Comparison of ENCODE assay signal across 37 cellular contexts in genomic region chr4:171668403-171668802, GRCh38.
DNase-seq lines count a peak whose midpoint lies in the region; ATAC-seq, FAIRE-seq and TF ChIP-seq lines count a peak whose summit lies in the region.
"Had no signal": no experiment of that assay in that cellular context is flagged by ENCODE, and none has a peak within 500 bp of the region (broad histone marks: within the 10 kb centered on the region; RNA-seq: fewer than 3 reads in every experiment).

No MANE protein-coding gene starts in this region.

- H3K27me3 ChIP-seq in HepG2 (ENCODE audit: control insufficient read depth in 1 of 2, insufficient read depth in 2 of 2, low read length in 2 of 2) (no peaks in the 10 kb centered on the region), right lobe of liver (no peaks in the 10 kb centered on the region), ascending aorta (no peaks in the 10 kb centered on the region), GM12878 (replicated peaks in 1 of 2; ENCODE audit: control insufficient read depth in 2 of 2, insufficient read depth in 2 of 2, low read length in 1 of 2) (no peaks in the 10 kb centered on the region), K562 (ENCODE audit: control insufficient read depth in 2 of 2, insufficient read depth in 2 of 2, low read length in 2 of 2) (no peaks in the 10 kb centered on the region)
- H3K27me3 ChIP-seq: BE2C; BLaER1; BLaER1 treated with 17β-estradiol and CSF1 and Interleukin-3, amounts not matched to agents 10 nM and 100 nM had no signal

- TF ChIP-seq EP300 in HepG2 (IDR thresholded peaks at IDR 0.05; ENCODE audit: low read depth in 2 of 2, low read length in 2 of 2) (no peak), HepG2 (CRISPR knock-in tag; IDR thresholded peaks at IDR 0.05; ENCODE audit: borderline replicate concordance) (no peak), GM12878 (IDR thresholded peaks at IDR 0.05; ENCODE audit: borderline replicate concordance in 1 of 2, control insufficient read depth in 1 of 2, low read depth in 2 of 2, low read length in 2 of 2) (no peak), K562 (IDR thresholded peaks at IDR 0.05; ENCODE audit: low read length) (no peak)

- TF ChIP-seq RAD21 in HepG2 (CRISPR knock-in tag; IDR thresholded peaks at IDR 0.05) (no peak), GM12878 (IDR thresholded peaks at IDR 0.05; ENCODE audit: insufficient read depth, low read depth, low read length) (no peak), K562 (CRISPR knock-in tag; conservative IDR thresholded peaks at IDR 0.05 in 1 of 2, IDR thresholded peaks at IDR 0.05 in 1 of 2) (no peak)

- no peaks in the 10 kb centered on the region for H3K36me3 Mint-ChIP-seq in stimulated activated effector memory CD8-positive, alpha-beta T cell treated with anti-CD3 and anti-CD28 coated beads, Interleukin-12 subunit alpha, Interleukin-12 subunit beta, amount 100 ng/mL, for 72 hours
- H3K36me3 Mint-ChIP-seq: CD14-positive monocyte; CD4-positive, alpha-beta memory T cell; CD4-positive, CD25-positive, alpha-beta regulatory T cell; CD8-positive, alpha-beta memory T cell; CD8-positive, alpha-beta T cell had no signal

- in situ Hi-C loops in HepG2 (cut with HindIII; ENCODE audit: extremely low pct_ligation_motif_present, low pct_unique_long_range_greater_than_20kb) (no loop called here), GM12878 (cut with MboI) (no loop called here), K562 (cut with MboI) (no loop called here)

- no peaks in the 10 kb centered on the region for H3K36me3 ChIP-seq in HepG2 (replicated peaks in 1 of 2; ENCODE audit: control insufficient read depth in 1 of 2, insufficient read depth in 2 of 2, low read length in 2 of 2)
- no peaks in the 10 kb centered on the region for H3K36me3 ChIP-seq in right lobe of liver
- no peaks in the 10 kb centered on the region for H3K36me3 ChIP-seq in ascending aorta
- H3K36me3 ChIP-seq in GM12878 (ENCODE audit: control insufficient read depth in 2 of 2, insufficient read depth in 2 of 2, low read length in 1 of 2) = no peaks in the 10 kb centered on the region
- H3K36me3 ChIP-seq in K562 (ENCODE audit: control insufficient read depth, insufficient read depth, low read length) = no peaks in the 10 kb centered on the region
- H3K36me3 ChIP-seq: BE2C; BLaER1; BLaER1 treated with 17β-estradiol and CSF1 and Interleukin-3, amounts not matched to agents 10 nM and 100 nM had no signal

- TF ChIP-seq CTCF in HepG2 (CRISPR knock-in tag; IDR thresholded peaks at IDR 0.05) (no peak), right lobe of liver (IDR thresholded peaks at IDR 0.05) (no peak), ascending aorta (IDR thresholded peaks at IDR 0.05) (no peak), GM12878 (IDR thresholded peaks at IDR 0.05 in 2 of 3, conservative IDR thresholded peaks at IDR 0.05 in 1 of 3; ENCODE audit: control insufficient read depth in 2 of 3, extremely low read depth in 1 of 3, insufficient read depth in 1 of 3, low read depth in 3 of 3, low read length in 3 of 3) (no peak), K562 (IDR thresholded peaks at IDR 0.05 in 2 of 3, conservative IDR thresholded peaks at IDR 0.05 in 1 of 3; ENCODE audit: insufficient read depth in 2 of 3, low read depth in 1 of 3, low read length in 3 of 3) (no peak)

- FAIRE-seq in HepG2 (lab: Jason Lieb, UNC) = no peak
- no peak for FAIRE-seq in GM12878 (lab: Jason Lieb, UNC)
- FAIRE-seq in K562 (lab: Jason Lieb, UNC) = no peak
- FAIRE-seq: A204.1, A549, D721Med had no signal

- no peak overlapping the region for H3K4me3 Mint-ChIP-seq in stimulated activated effector memory CD8-positive, alpha-beta T cell treated with anti-CD3 and anti-CD28 coated beads, Interleukin-12 subunit alpha, Interleukin-12 subunit beta, amount 100 ng/mL, for 72 hours
- H3K4me3 Mint-ChIP-seq: B cell; CD14-positive monocyte; CD4-positive, alpha-beta memory T cell; CD4-positive, alpha-beta T cell; CD4-positive, CD25-positive, alpha-beta regulatory T cell; CD8-positive, alpha-beta memory T cell; CD8-positive, alpha-beta T cell had no signal

- WGBS in HepG2 (ENCODE audit: low lambda C conversion rate) = 3% methylated on average over 3 of the region's 3 CpGs
- WGBS in right lobe of liver (ENCODE audit: insufficient coverage, low coverage, low lambda C conversion rate, missing lambda C conversion rate) = 46% methylated on average over 3 of the region's 3 CpGs
- WGBS in GM12878 (ENCODE audit: insufficient coverage, insufficient replicate concordance, low lambda C conversion rate, missing lambda C conversion rate) = 39% methylated on average over 3 of the region's 3 CpGs
- WGBS in K562 (ENCODE audit: insufficient coverage, low coverage, missing lambda C conversion rate) = 4% methylated on average over 3 of the region's 3 CpGs

- no TSS peak for BruUV-seq in HepG2 (replicated peaks; lab: Mats Ljungman, UMichigan)
- no TSS peak for BruUV-seq in GM12878 (replicated peaks; lab: Mats Ljungman, UMichigan)
- BruUV-seq in K562 (replicated peaks; lab: Mats Ljungman, UMichigan) = no TSS peak

- H3K79me2 ChIP-seq in HepG2 (ENCODE audit: insufficient read depth, low read length) (no peaks in the 10 kb centered on the region), GM12878 (ENCODE audit: control insufficient read depth, insufficient read depth, low read length) (no peaks in the 10 kb centered on the region), K562 (ENCODE audit: control insufficient read depth, insufficient read depth, low read length) (no peaks in the 10 kb centered on the region)

- no peaks in the 10 kb centered on the region for H3K9me1 ChIP-seq in K562 (ENCODE audit: control insufficient read depth, insufficient read depth, low read length)

- H3K27ac ChIP-seq in HepG2 (ENCODE audit: extremely low read length, insufficient read depth, low read length) = no peak overlapping the region
- H3K27ac ChIP-seq in right lobe of liver = no peak overlapping the region
- peak overlapping the region; percentile 18 to 23 for H3K27ac ChIP-seq in ascending aorta
- H3K27ac ChIP-seq in GM12878 (ENCODE audit: control insufficient read depth, insufficient read depth) = no peak overlapping the region
- H3K27ac ChIP-seq in K562 (ENCODE audit: extremely low read depth, low read depth, low read length) = no peak overlapping the region
- H3K27ac ChIP-seq: 22Rv1; A549; BLaER1; BLaER1 treated with 17β-estradiol and CSF1 and Interleukin-3, amounts not matched to agents 10 nM and 100 nM; C4-2B had no signal

- H3K4me3 ChIP-seq in HepG2 (replicated peaks in 1 of 3; ENCODE audit: insufficient read depth in 1 of 3, low read depth in 2 of 3, low read length in 3 of 3) (no peak overlapping the region), right lobe of liver (no peak overlapping the region), ascending aorta (no peak overlapping the region), GM12878 (no peak overlapping the region), K562 (no peak overlapping the region)
- H3K4me3 ChIP-seq: A549; BLaER1; BLaER1 treated with 17β-estradiol and CSF1 and Interleukin-3, amounts not matched to agents 10 nM and 100 nM had no signal

- no peaks in the 10 kb centered on the region for H3K9me3 ChIP-seq in HepG2 (ENCODE audit: low read length)
- no peaks in the 10 kb centered on the region for H3K9me3 ChIP-seq in right lobe of liver
- H3K9me3 ChIP-seq in ascending aorta = no peaks in the 10 kb centered on the region
- H3K9me3 ChIP-seq in GM12878 (replicated peaks; ENCODE audit: control insufficient read depth, insufficient read depth, low read length) = no peaks in the 10 kb centered on the region
- H3K9me3 ChIP-seq in K562 (replicated peaks; ENCODE audit: control insufficient read depth, insufficient read depth, low read depth, low read length) = no peaks in the 10 kb centered on the region
- H3K9me3 ChIP-seq: A549, BE2C, Caco-2 had no signal

- intact Hi-C loops in HepG2 (cut with micrococcal nuclease; ENCODE audit: unreplicated experiment) (no loop called here), right lobe of liver (cut with DNase I) (no loop called here), ascending aorta (cut with DNase I) (no loop called here), GM12878 (cut with micrococcal nuclease; ENCODE audit: unreplicated experiment) (no loop called here), K562 (cut with micrococcal nuclease) (no loop called here), cardiac septum (cut with DNase I) (no loop called here)

- peaks cover 9% of the 10 kb centered on the region for H3K9me3 Mint-ChIP-seq in stimulated activated effector memory CD8-positive, alpha-beta T cell treated with anti-CD3 and anti-CD28 coated beads, Interleukin-12 subunit alpha, Interleukin-12 subunit beta, amount 100 ng/mL, for 72 hours
- H3K9me3 Mint-ChIP-seq: CD8-positive, alpha-beta T cell had no signal

- TF ChIP-seq POLR2A in HepG2 (IDR thresholded peaks at IDR 0.05; ENCODE audit: insufficient read depth in 1 of 2, low read depth in 2 of 2, low read length in 2 of 2) (no peak), right lobe of liver (IDR thresholded peaks at IDR 0.05) (no peak), GM12878 (IDR thresholded peaks at IDR 0.05; ENCODE audit: low read depth, low read length) (no peak), K562 (conservative IDR thresholded peaks at IDR 0.05) (no peak)

- H3K4me1 Mint-ChIP-seq in stimulated activated effector memory CD8-positive, alpha-beta T cell treated with anti-CD3 and anti-CD28 coated beads, Interleukin-12 subunit alpha, Interleukin-12 subunit beta, amount 100 ng/mL, for 72 hours = no peaks in the 10 kb centered on the region
- H3K4me1 Mint-ChIP-seq: CD14-positive monocyte; CD4-positive, alpha-beta memory T cell; CD4-positive, CD25-positive, alpha-beta regulatory T cell; CD8-positive, alpha-beta memory T cell had no signal

- RAD21 ChIA-PET in GM12878 (lab: Charles Lee; ENCODE audit: unreplicated experiment) = interaction anchor here (0.5 kb wide), 1 partner anchor 52 kb away, joined by 3 read pairs; no protein-coding TSS in a partner anchor

- ATAC-seq in HepG2 = no peak
- ATAC-seq in right lobe of liver = no peak
- no peak for ATAC-seq in GM12878
- no peak for ATAC-seq in K562
- ATAC-seq in stimulated activated effector memory CD8-positive, alpha-beta T cell treated with anti-CD3 and anti-CD28 coated beads, Interleukin-12 subunit alpha, Interleukin-12 subunit beta, amount 100 ng/mL, for 72 hours = no peak
- ATAC-seq: A549; CD8-positive, alpha-beta T cell had no signal

- H3K4me2 ChIP-seq in HepG2 (ENCODE audit: low read depth, low read length) (no peak overlapping the region), GM12878 (ENCODE audit: control insufficient read depth, insufficient read depth) (no peak overlapping the region), K562 (ENCODE audit: insufficient read depth, low read length) (no peak overlapping the region)
- H3K4me2 ChIP-seq: A549; BLaER1; BLaER1 treated with 17β-estradiol and CSF1 and Interleukin-3, amounts not matched to agents 10 nM and 100 nM had no signal

- H2AFZ ChIP-seq in HepG2 (ENCODE audit: low read length) = no peak overlapping the region
- no peak overlapping the region for H2AFZ ChIP-seq in GM12878 (ENCODE audit: control insufficient read depth, low read depth, low read length)
- H2AFZ ChIP-seq in K562 (ENCODE audit: low read depth, low read length) = no peak overlapping the region

- H3K9ac ChIP-seq in HepG2 (ENCODE audit: insufficient read depth, low read depth, low read length) (no peak overlapping the region), GM12878 (ENCODE audit: control insufficient read depth, insufficient read depth, low read length) (no peak overlapping the region), K562 (ENCODE audit: insufficient read depth in 1 of 2, low read depth in 2 of 2, low read length in 2 of 2) (no peak overlapping the region)
- H3K9ac ChIP-seq: BLaER1; BLaER1 treated with 17β-estradiol and CSF1 and Interleukin-3, amounts not matched to agents 10 nM and 100 nM had no signal

- DNase-seq in HepG2 (ENCODE audit: low spot score) (no peak), right lobe of liver (no peak), ascending aorta (ENCODE audit: low spot score in 2 of 2) (no peak), GM12878 (ENCODE audit: low read depth, low spot score) (no peak), K562 (ENCODE audit: extremely low read depth in 1 of 4, low spot score in 3 of 4) (no peak), cardiac septum (ENCODE audit: low spot score) (no peak), NCI-H82 (lab: John Stamatoyannopoulos, UW) (no peak)
- DNase-seq in stimulated activated effector memory CD8-positive, alpha-beta T cell treated with anti-CD3 and anti-CD28 coated beads, Interleukin-12 subunit alpha, Interleukin-12 subunit beta, amount 100 ng/mL, for 72 hours (ENCODE audit: low spot score in 2 of 2) = no peak
- DNase-seq: 8988T; ACHN; AML-193; C1 segment of cervical spinal cord; Caco-2; Calu3; CD4-positive, alpha-beta memory T cell; CD4-positive, alpha-beta T cell; CD4-positive, CD25-positive, alpha-beta regulatory T cell; CD8-positive, alpha-beta memory T cell; CD8-positive, alpha-beta T cell; COR-L47; DMS 273 treated with DMSO at 0.1 percent for 48 hours; DMS153; DMS53; DMS79; DMS79 treated with DMSO at 0.1 percent for 48 hours; DND-41; EL had no signal

- SMC1A ChIA-PET in GM12878 (lab: Charles Lee; ENCODE audit: uncharacterized antibody, unreplicated experiment) = no interaction called here

- CTCF ChIA-PET in HepG2 (lab: Yijun Ruan, JAX; ENCODE audit: low intra/inter-chr PET ratio, low total read pairs) (no interaction called here), GM12878 (lab: Yijun Ruan, JAX) (no interaction called here), K562 (lab: Yijun Ruan, JAX; ENCODE audit: low intra/inter-chr PET ratio) (no interaction called here)

- POLR2A ChIA-PET in HepG2 (lab: Yijun Ruan, JAX) = no interaction called here
- POLR2A ChIA-PET in GM12878 (lab: Charles Lee) = no interaction called here
- POLR2A ChIA-PET in K562 (lab: Yijun Ruan, JAX) = no interaction called here

- H4K20me1 ChIP-seq in HepG2 (ENCODE audit: insufficient read depth, low read length) (no peaks in the 10 kb centered on the region), GM12878 (ENCODE audit: control insufficient read depth, insufficient read depth) (no peaks in the 10 kb centered on the region), K562 (replicated peaks; ENCODE audit: control insufficient read depth, insufficient read depth, low read length) (no peaks in the 10 kb centered on the region)
- H4K20me1 ChIP-seq: BLaER1; BLaER1 treated with 17β-estradiol and CSF1 and Interleukin-3, amounts not matched to agents 10 nM and 100 nM had no signal

- no peaks in the 10 kb centered on the region for H3K4me1 ChIP-seq in HepG2 (ENCODE audit: insufficient read depth, low read length)
- no peaks in the 10 kb centered on the region for H3K4me1 ChIP-seq in right lobe of liver
- peaks cover 0 to 4% of the 10 kb centered on the region in 2 donors for H3K4me1 ChIP-seq in ascending aorta
- H3K4me1 ChIP-seq in GM12878 (ENCODE audit: control insufficient read depth, insufficient read depth, low read length) = no peaks in the 10 kb centered on the region
- H3K4me1 ChIP-seq in K562 (replicated peaks in 1 of 2; ENCODE audit: control insufficient read depth in 2 of 2, insufficient read depth in 2 of 2, low read length in 2 of 2) = no peaks in the 10 kb centered on the region
- H3K4me1 ChIP-seq: A549, Caco-2 had no signal

- no peak overlapping the region for H3K27ac Mint-ChIP-seq in stimulated activated effector memory CD8-positive, alpha-beta T cell treated with anti-CD3 and anti-CD28 coated beads, Interleukin-12 subunit alpha, Interleukin-12 subunit beta, amount 100 ng/mL, for 72 hours
- H3K27ac Mint-ChIP-seq: B cell; CD14-positive monocyte; CD4-positive, alpha-beta memory T cell; CD4-positive, alpha-beta T cell; CD4-positive, CD25-positive, alpha-beta regulatory T cell; CD8-positive, alpha-beta memory T cell; CD8-positive, alpha-beta T cell had no signal

Comparison
In these comparisons a context has a peak if more than half of its experiments do, and no peak if none do; other contexts are left out.
1. H3K27ac ChIP-seq: peak in ascending aorta (2 of 2); none in HepG2 (single experiment), right lobe of liver (0 of 3), GM12878 (single experiment) and K562 (single experiment).
2. Of the 241 proteins assayed by ChIP-seq in both HepG2 and K562: peak only in HepG2: none; only in K562: TFE3; in both: RAD51; in neither: 238; mixed calls (peak in some experiments, not most) for 1.